In the genomic region with DNA sequence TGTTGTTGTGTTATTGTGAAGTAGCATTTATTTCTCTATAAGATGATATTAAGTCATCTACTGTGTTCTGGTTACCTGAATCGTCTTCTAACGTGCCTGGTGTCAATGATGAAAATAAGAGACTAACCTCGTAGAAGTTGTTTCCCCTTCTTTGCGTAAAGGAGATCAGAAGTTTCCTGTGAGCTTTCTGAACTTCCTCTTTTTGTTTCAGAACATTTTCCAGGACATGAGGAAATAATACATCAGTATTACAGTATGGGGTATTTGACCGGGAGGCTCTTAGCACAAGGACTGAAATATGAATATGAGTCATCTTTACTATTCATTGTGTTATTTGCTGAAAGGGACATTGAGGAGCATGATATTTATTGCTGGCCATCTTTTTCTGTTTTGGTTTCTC, we compare ENCODE assay signal across 8 cellular contexts. TPM values are rescaled to one million over a fixed set of nuclear protein-coding genes. Genes with fewer than 3 reads are reported as not detected.
DNase-seq lines count a peak whose midpoint lies in the region; ATAC-seq, FAIRE-seq and TF ChIP-seq lines count a peak whose summit lies in the region.

No MANE protein-coding gene starts in this region.

- H3K4me3 ChIP-seq in lower lobe of right lung (peak overlapping the region; percentile 66), small intestine (ENCODE audit: low read depth in 1 of 2, low read length in 2 of 2) (no peak overlapping the region)

- FAIRE-seq in small intestine (lab: Jason Lieb, UNC) = no peak

- H3K4me1 Mint-ChIP-seq in CD14-positive monocyte = peaks cover 42% of the 10 kb centered on the region

- peak overlapping the region; percentile 85 to 94 (median 90) for H3K27ac Mint-ChIP-seq in CD14-positive monocyte

- 52 to 73% (median 73%) methylated on average over 5 of the region's 5 CpGs for WGBS in small intestine, 3 donors

- TF ChIP-seq CTCF in CD14-positive monocyte (IDR thresholded peaks at IDR 0.05) = no peak
- no peak for TF ChIP-seq CTCF in lower lobe of right lung (IDR thresholded peaks at IDR 0.05)

- H3K9me3 ChIP-seq in lower lobe of right lung (no peaks in the 10 kb centered on the region), small intestine (ENCODE audit: control insufficient read depth, low read depth) (no peaks in the 10 kb centered on the region)

- peak overlapping the region; percentile 83 to 93 for H3K4me3 Mint-ChIP-seq in CD14-positive monocyte

- ATAC-seq in lower lobe of right lung (peak; percentile 38 to 39), HG02763 (IDR thresholded peaks at IDR 0.05; ENCODE audit: unreplicated experiment) (no peak), HG03139 (IDR thresholded peaks at IDR 0.05; ENCODE audit: unreplicated experiment) (no peak)

- H3K27me3 ChIP-seq in lower lobe of right lung (ENCODE audit: low read depth) (no peaks in the 10 kb centered on the region), small intestine (ENCODE audit: control insufficient read depth in 2 of 2, insufficient read depth in 2 of 2, low read length in 2 of 2) (peaks cover 0 to 4% of the 10 kb centered on the region in 2 donors)

- peaks cover 0 to 2% of the 10 kb centered on the region in 2 donors for H3K36me3 Mint-ChIP-seq in CD14-positive monocyte

- H3K36me3 ChIP-seq in lower lobe of right lung (no peaks in the 10 kb centered on the region), small intestine (ENCODE audit: control insufficient read depth in 2 of 2, insufficient read depth in 2 of 2, low read length in 2 of 2) (no peaks in the 10 kb centered on the region)

- no peak for DNase-seq in CD14-positive monocyte (ENCODE audit: low spot score)
- peak; percentile 62 for DNase-seq in HCEC 1CT
- peak; percentile 6 for DNase-seq in SW480 (ENCODE audit: low spot score)
- no peak for DNase-seq in lower lobe of right lung
- DNase-seq in small intestine = no peak
- DNase-seq in mesenteric fat pad (ENCODE audit: low spot score) = no peak

- H3K27ac ChIP-seq in lower lobe of right lung (peak overlapping the region; percentile 74), small intestine (ENCODE audit: low read depth in 1 of 2, low read length in 1 of 2) (peak overlapping the region in 1 of 2 donors; percentile 70)

- H3K27me3 Mint-ChIP-seq in CD14-positive monocyte (ENCODE audit: low read depth in 3 of 3) = peaks cover 5 to 8% (median 7%) of the 10 kb centered on the region in 3 donors

- peaks cover 0 to 3% (median 0%) of the 10 kb centered on the region in 7 donors for H3K9me3 Mint-ChIP-seq in CD14-positive monocyte

- intact Hi-C loops in CD14-positive monocyte (cut with micrococcal nuclease) = loop anchor here in 1 of 2 donors (10.0 kb wide), 1 partner anchor 1139 kb away; a partner anchor contains a TSS
- intact Hi-C loops in lower lobe of right lung (cut with DNase I) = no loop called here

- H3K4me1 ChIP-seq in lower lobe of right lung (peaks cover 11% of the 10 kb centered on the region), small intestine (ENCODE audit: control insufficient read depth in 2 of 2, insufficient read depth in 1 of 2, low read depth in 1 of 2, low read length in 1 of 2) (no peaks in the 10 kb centered on the region)

RNA-seq across cellular contexts. Expression of a gene that starts 1.3 kb away (rescaled TPM):
- polyA plus RNA-seq in CD14-positive monocyte (1 to 10 TPM; 6.5 to 9.2 TPM), small intestine (1 to 10 TPM in 1 of 3 donors, under 1 TPM in 2; under 0.01 to 4.7 (median 0.45) TPM)
- total RNA-seq in lower lobe of right lung (8.8 TPM), mesenteric fat pad (25.8 TPM)

Comparison
In these comparisons a context has a peak if more than half of its experiments do, and no peak if none do; other contexts are left out.
1. DNase-seq: peak in HCEC 1CT (single experiment) and SW480 (single experiment); none in CD14-positive monocyte (single experiment), lower lobe of right lung (single experiment), small intestine (single experiment) and mesenteric fat pad (single experiment).
2. ATAC-seq: peak in lower lobe of right lung (2 of 2); none in HG02763 (single experiment) and HG03139 (single experiment).